Comparison of ENCODE assay signal across 1 cellular context in the genomic region with DNA sequence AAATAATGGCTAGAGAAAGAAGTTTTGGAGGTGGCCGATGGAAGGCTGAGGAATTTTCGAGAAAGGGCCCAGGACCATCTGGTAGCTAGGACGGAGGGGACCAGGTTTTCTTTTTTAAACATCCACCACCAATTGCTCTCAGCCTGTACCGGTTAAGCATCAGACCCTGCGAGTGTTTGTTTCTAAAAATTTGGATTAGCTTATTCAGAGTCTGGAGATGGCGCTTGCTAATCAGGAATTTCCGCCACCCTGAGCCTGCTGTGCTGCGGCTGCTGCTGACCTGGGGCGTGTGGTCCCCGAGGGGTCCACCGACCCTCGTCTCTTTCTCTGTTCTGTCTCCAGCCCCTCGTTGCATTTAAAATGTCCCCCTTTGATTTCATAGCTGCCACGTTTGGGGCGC.
TF ChIP-seq lines count a peak whose summit lies in the region.

No MANE protein-coding gene starts in this region.

TF ChIP-seq in endothelial cell of umbilical vein, 7 proteins besides CTCF, POLR2A, EP300 and RAD21 (continued from another document):
- TF ChIP-seq JUN (IDR thresholded peaks at IDR 0.05; ENCODE audit: borderline replicate concordance, insufficient read depth, insufficient read length, low read depth) (no peak), EZH2 (IDR thresholded peaks at IDR 0.05; ENCODE audit: borderline replicate concordance, low read depth, low read length, severe bottlenecking) (no peak)
- TF ChIP-seq, protein P1, sequence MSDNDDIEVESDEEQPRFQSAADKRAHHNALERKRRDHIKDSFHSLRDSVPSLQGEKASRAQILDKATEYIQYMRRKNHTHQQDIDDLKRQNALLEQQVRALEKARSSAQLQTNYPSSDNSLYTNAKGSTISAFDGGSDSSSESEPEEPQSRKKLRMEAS (IDR thresholded peaks at IDR 0.05; ENCODE audit: insufficient read depth, insufficient read length): no peak
